9 cellular contexts compared by ENCODE assay signal in genomic region chr10:52729259-52730104, GRCh38. TPM values are rescaled to one million over a fixed set of nuclear protein-coding genes. Genes with fewer than 3 reads are reported as not detected.
A peak's percentile ranks its signal among the peaks of the same experiment; 100 is the strongest.
DNase-seq lines count a peak whose midpoint lies in the region; FAIRE-seq and TF ChIP-seq lines count a peak whose summit lies in the region.
"Had no signal": no experiment of that assay in that cellular context is flagged by ENCODE, and none has a peak within 500 bp of the region (broad histone marks: within the 10 kb centered on the region; RNA-seq: fewer than 3 reads in every experiment).

No MANE protein-coding gene starts in this region.

- peak; percentile 62 for FAIRE-seq in keratinocyte (lab: Jason Lieb, UNC)

- WGBS in adrenal gland, 4 donors, result 28 to 33% (median 30%) methylated on average over 9 of the region's 9 CpGs

- H3K4me1 ChIP-seq in adrenal gland (replicated peaks in 1 of 2) (no peaks in the 10 kb centered on the region), keratinocyte (ENCODE audit: control insufficient read depth, extremely low read depth, insufficient read depth, low read length) (no peaks in the 10 kb centered on the region)

- H3K9me3 Mint-ChIP-seq in activated CD4-positive, alpha-beta memory T cell treated with anti-CD3 and anti-CD28 coated beads for 36 hours, result peaks cover 10% of the 10 kb centered on the region

- POLR2A ChIA-PET in activated CD4-positive, alpha-beta memory T cell treated with anti-CD3 and anti-CD28 coated beads for 36 hours (lab: Charles Lee), result no interaction called here

- no peaks in the 10 kb centered on the region for H3K79me2 ChIP-seq in keratinocyte (ENCODE audit: control insufficient read depth, insufficient read depth, low read length)

- H4K20me1 ChIP-seq in keratinocyte (ENCODE audit: control insufficient read depth, extremely low read depth, insufficient read depth, low read length), result no peaks in the 10 kb centered on the region

- no peaks in the 10 kb centered on the region for H3K27me3 Mint-ChIP-seq in activated CD4-positive, alpha-beta memory T cell treated with anti-CD3 and anti-CD28 coated beads for 36 hours

- H3K27me3 ChIP-seq in adrenal gland (no peaks in the 10 kb centered on the region), keratinocyte (ENCODE audit: control insufficient read depth, extremely low read depth, insufficient read depth, low read length) (no peaks in the 10 kb centered on the region)

- no peak for TF ChIP-seq POLR2A in adrenal gland (IDR thresholded peaks at IDR 0.05)

- H3K27ac ChIP-seq in adrenal gland (no peak overlapping the region), keratinocyte (ENCODE audit: control insufficient read depth, insufficient read depth, low read length) (no peak overlapping the region)

- no peaks in the 10 kb centered on the region for H3K9me1 ChIP-seq in keratinocyte (ENCODE audit: control insufficient read depth, extremely low read depth, insufficient read depth, low read length)

- H3K36me3 ChIP-seq in adrenal gland (replicated peaks in 1 of 2) (no peaks in the 10 kb centered on the region), keratinocyte (ENCODE audit: control insufficient read depth in 2 of 2, extremely low read depth in 1 of 2, insufficient read depth in 2 of 2, low read length in 2 of 2) (no peaks in the 10 kb centered on the region)

- H3K4me3 Mint-ChIP-seq in activated CD4-positive, alpha-beta memory T cell treated with anti-CD3 and anti-CD28 coated beads for 36 hours, result no peak overlapping the region

- intact Hi-C loops in adrenal gland (cut with DNase I), result loop anchor here in 1 of 2 donors (10.0 kb wide), 1 partner anchor 85 kb away; no protein-coding TSS in a partner anchor
- intact Hi-C loops in activated CD4-positive, alpha-beta memory T cell treated with anti-CD3 and anti-CD28 coated beads for 36 hours (cut with micrococcal nuclease), result loop anchor here (1.0 kb wide), 1 partner anchor 85 kb away; no protein-coding TSS in a partner anchor

- H3K4me1 Mint-ChIP-seq in activated CD4-positive, alpha-beta memory T cell treated with anti-CD3 and anti-CD28 coated beads for 36 hours (ENCODE audit: low read depth), result no peaks in the 10 kb centered on the region

- H3K36me3 Mint-ChIP-seq in activated CD4-positive, alpha-beta memory T cell treated with anti-CD3 and anti-CD28 coated beads for 36 hours, result no peaks in the 10 kb centered on the region

- no peak overlapping the region for H3K4me2 ChIP-seq in keratinocyte (ENCODE audit: control insufficient read depth, extremely low read depth, insufficient read depth, low read depth, low read length)

- no peak overlapping the region for H3K27ac Mint-ChIP-seq in activated CD4-positive, alpha-beta memory T cell treated with anti-CD3 and anti-CD28 coated beads for 36 hours

- DNase-seq in NCI-H82 (lab: John Stamatoyannopoulos, UW) (peak; percentile 41), NCI-H82 treated with DMSO at 0.1 percent for 48 hours (lab: John Stamatoyannopoulos, UW; ENCODE audit: unreplicated experiment) (no peak), KBM-7 (peak; percentile 20), adrenal gland (no peak), keratinocyte (ENCODE audit: low read depth, low spot score) (no peak), NCI-H1930 (lab: John Stamatoyannopoulos, UW) (no peak), NCI-H1694 (lab: John Stamatoyannopoulos, UW) (no peak)
- no peak for DNase-seq in activated CD4-positive, alpha-beta memory T cell treated with anti-CD3 and anti-CD28 coated beads for 36 hours

- no peak overlapping the region for H3K4me3 ChIP-seq in adrenal gland
- H3K4me3 ChIP-seq in keratinocyte (ENCODE audit: control insufficient read depth in 2 of 3, extremely low read depth in 1 of 3, insufficient read depth in 2 of 3, low read depth in 1 of 3, low read length in 3 of 3), result no peak overlapping the region

- CTCF ChIA-PET in activated CD4-positive, alpha-beta memory T cell treated with anti-CD3 and anti-CD28 coated beads for 36 hours (lab: Charles Lee), result interaction anchor here (0.5 kb wide), 1 partner anchor 1110 kb away, joined by 5 read pairs; no protein-coding TSS in a partner anchor

- in situ Hi-C loops in KBM-7 (cut with MboI; ENCODE audit: low pct_unique_long_range_greater_than_20kb, low sequenced_read_pairs), result no loop called here

- dilution Hi-C loops in keratinocyte (cut with MboI; ENCODE audit: extremely low pct_ligation_motif_present, low sequenced_read_pairs), result no loop called here

- TF ChIP-seq CTCF in adrenal gland (IDR thresholded peaks at IDR 0.05) (peak; percentile 27 to 57 (median 41)), keratinocyte (optimal IDR thresholded peaks at IDR 0.05 in 1 of 3, IDR thresholded peaks at IDR 0.05 in 1 of 3, conservative IDR thresholded peaks at IDR 0.05 in 1 of 3; ENCODE audit: extremely low read depth in 1 of 3, insufficient read depth in 2 of 3, low read length in 3 of 3) (peak in 2 of 3 experiments; percentile 35 to 48)

- H3K9ac ChIP-seq in keratinocyte (ENCODE audit: control insufficient read depth, extremely low read depth, insufficient read depth, low read length), result no peak overlapping the region

- H2AFZ ChIP-seq in keratinocyte (ENCODE audit: control insufficient read depth, low read length), result no peak overlapping the region

- H3K9me3 ChIP-seq in adrenal gland (replicated peaks in 1 of 3), result no peaks in the 10 kb centered on the region
- H3K9me3 ChIP-seq in keratinocyte (ENCODE audit: control insufficient read depth, low read depth, low read length), result no peaks in the 10 kb centered on the region

RNA-seq across cellular contexts. Expression of gene MBL2, which starts 43.1 kb away (rescaled TPM):
- under 1 TPM in 2 of 8 donors, not detected in 6; 0.07 to 0.08 TPM for total RNA-seq in adrenal gland
- polyA plus RNA-seq in adrenal gland (under 1 TPM in 1 of 3 donors, not detected in 2; 0.04 TPM), keratinocyte (not detected in 3 replicates)
- polyA plus RNA-seq in keratinocyte (2011; ENCODE audit: low read depth), result not detected
- not detected in 2 replicates for polyA plus RNA-seq in keratinocyte (2011; cell fraction: cytosol; rRNA removed)
- not detected in 2 replicates for polyA plus RNA-seq in keratinocyte (2011; cell fraction: nucleus; rRNA removed)
- not detected in 2 replicates for polyA plus RNA-seq in keratinocyte (2012; ENCODE audit: low replicate concordance)
- polyA minus RNA-seq in keratinocyte, result not detected in 3 replicates
- polyA minus RNA-seq in keratinocyte (2011; cell fraction: cytosol; rRNA and poly(A)+ RNA removed), result not detected
- polyA minus RNA-seq in keratinocyte (2011; cell fraction: nucleus; rRNA and poly(A)+ RNA removed), result not detected in 2 replicates
- not detected for total RNA-seq in activated CD4-positive, alpha-beta memory T cell treated with anti-CD3 and anti-CD28 coated beads for 36 hours
- total RNA-seq: Daoy had no signal

Comparison
In these comparisons a context has a peak if more than half of its experiments do, and no peak if none do; other contexts are left out.
1. DNase-seq: peak in NCI-H82 (single experiment) and KBM-7 (single experiment); none in NCI-H82 treated with DMSO at 0.1 percent for 48 hours (single experiment), adrenal gland (0 of 7), keratinocyte (single experiment), NCI-H1930 (0 of 2), activated CD4-positive, alpha-beta memory T cell treated with anti-CD3 and anti-CD28 coated beads for 36 hours (single experiment) and NCI-H1694 (single experiment).